In the genomic region with DNA sequence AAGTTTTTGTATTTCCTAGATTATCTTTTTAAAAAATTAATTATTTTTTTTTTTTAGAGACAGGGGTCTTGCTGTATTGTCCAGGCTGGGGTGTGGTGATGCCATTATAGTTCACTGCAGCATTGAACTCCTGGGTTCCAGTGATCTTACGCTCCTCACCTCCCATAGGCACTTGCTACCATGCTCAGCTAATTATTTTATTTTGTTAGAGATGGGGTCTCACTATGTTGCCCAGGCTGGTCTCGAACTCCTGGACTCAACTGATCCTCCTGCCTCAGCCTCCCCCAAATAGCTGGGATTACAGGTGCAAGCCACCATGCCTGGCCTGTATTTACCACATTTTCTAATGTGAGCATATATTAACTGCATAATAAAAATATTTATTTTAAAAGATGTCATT, we compare ENCODE assay signal across 3 cellular contexts.
TF ChIP-seq lines count a peak whose summit lies in the region.

No MANE protein-coding gene starts in this region.

TF ChIP-seq in HEK293, 187 proteins besides CTCF, POLR2A, EP300 and RAD21 (continued from another document):
- TF ChIP-seq, protein P1, sequence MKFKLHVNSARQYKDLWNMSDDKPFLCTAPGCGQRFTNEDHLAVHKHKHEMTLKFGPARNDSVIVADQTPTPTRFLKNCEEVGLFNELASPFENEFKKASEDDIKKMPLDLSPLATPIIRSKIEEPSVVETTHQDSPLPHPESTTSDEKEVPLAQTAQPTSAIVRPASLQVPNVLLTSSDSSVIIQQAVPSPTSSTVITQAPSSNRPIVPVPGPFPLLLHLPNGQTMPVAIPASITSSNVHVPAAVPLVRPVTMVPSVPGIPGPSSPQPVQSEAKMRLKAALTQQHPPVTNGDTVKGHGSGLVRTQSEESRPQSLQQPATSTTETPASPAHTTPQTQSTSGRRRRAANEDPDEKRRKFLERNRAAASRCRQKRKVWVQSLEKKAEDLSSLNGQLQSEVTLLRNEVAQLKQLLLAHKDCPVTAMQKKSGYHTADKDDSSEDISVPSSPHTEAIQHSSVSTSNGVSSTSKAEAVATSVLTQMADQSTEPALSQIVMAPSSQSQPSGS (tag by site-specific recombination; IDR thresholded peaks at IDR 0.05; ENCODE audit: low read depth): no peak
- TF ChIP-seq ZNF121 (tag by site-specific recombination; IDR thresholded peaks at IDR 0.05) (peak; percentile 59; the same call in 1 of the 2 replicates), KLF16 (tag by site-specific recombination; IDR thresholded peaks at IDR 0.05) (no peak)
- TF ChIP-seq, protein P2, sequence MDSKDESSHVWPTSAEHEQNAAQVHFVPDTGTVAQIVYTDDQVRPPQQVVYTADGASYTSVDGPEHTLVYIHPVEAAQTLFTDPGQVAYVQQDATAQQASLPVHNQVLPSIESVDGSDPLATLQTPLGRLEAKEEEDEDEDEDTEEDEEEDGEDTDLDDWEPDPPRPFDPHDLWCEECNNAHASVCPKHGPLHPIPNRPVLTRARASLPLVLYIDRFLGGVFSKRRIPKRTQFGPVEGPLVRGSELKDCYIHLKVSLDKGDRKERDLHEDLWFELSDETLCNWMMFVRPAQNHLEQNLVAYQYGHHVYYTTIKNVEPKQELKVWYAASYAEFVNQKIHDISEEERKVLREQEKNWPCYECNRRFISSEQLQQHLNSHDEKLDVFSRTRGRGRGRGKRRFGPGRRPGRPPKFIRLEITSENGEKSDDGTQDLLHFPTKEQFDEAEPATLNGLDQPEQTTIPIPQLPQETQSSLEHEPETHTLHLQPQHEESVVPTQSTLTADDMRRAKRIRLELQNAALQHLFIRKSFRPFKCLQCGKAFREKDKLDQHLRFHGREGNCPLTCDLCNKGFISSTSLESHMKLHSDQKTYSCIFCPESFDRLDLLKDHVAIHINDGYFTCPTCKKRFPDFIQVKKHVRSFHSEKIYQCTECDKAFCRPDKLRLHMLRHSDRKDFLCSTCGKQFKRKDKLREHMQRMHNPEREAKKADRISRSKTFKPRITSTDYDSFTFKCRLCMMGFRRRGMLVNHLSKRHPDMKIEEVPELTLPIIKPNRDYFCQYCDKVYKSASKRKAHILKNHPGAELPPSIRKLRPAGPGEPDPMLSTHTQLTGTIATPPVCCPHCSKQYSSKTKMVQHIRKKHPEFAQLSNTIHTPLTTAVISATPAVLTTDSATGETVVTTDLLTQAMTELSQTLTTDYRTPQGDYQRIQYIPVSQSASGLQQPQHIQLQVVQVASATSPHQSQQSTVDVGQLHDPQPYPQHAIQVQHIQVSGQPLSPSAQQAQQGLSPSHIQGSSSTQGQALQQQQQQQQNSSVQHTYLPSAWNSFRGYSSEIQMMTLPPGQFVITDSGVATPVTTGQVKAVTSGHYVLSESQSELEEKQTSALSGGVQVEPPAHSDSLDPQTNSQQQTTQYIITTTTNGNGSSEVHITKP (tag by site-specific recombination; IDR thresholded peaks at IDR 0.05): no peak

TF ChIP-seq in WTC11, 78 proteins besides CTCF, POLR2A, EP300 and RAD21 (continued from another document):
- TF ChIP-seq, protein P3, sequence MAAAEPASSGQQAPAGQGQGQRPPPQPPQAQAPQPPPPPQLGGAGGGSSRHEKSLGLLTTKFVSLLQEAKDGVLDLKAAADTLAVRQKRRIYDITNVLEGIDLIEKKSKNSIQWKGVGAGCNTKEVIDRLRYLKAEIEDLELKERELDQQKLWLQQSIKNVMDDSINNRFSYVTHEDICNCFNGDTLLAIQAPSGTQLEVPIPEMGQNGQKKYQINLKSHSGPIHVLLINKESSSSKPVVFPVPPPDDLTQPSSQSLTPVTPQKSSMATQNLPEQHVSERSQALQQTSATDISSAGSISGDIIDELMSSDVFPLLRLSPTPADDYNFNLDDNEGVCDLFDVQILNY (CRISPR knock-in tag; IDR thresholded peaks at IDR 0.05): no peak
- no peak for TF ChIP-seq ZNF232 (CRISPR knock-in tag; IDR thresholded peaks at IDR 0.05)
- no peak for TF ChIP-seq FOXP1 (CRISPR knock-in tag; IDR thresholded peaks at IDR 0.05; ENCODE audit: borderline replicate concordance)
- TF ChIP-seq IRF2 (CRISPR knock-in tag; IDR thresholded peaks at IDR 0.05; ENCODE audit: borderline replicate concordance, low read depth): no peak
- TF ChIP-seq FOXK1 (CRISPR knock-in tag; IDR thresholded peaks at IDR 0.05): no peak
- peak; percentile 70 for TF ChIP-seq ZNF121 (CRISPR knock-in tag; IDR thresholded peaks at IDR 0.05)
- TF ChIP-seq ZNF396 (CRISPR knock-in tag; IDR thresholded peaks at IDR 0.05; ENCODE audit: borderline replicate concordance): no peak
- 0 out of 2 replicates have a peak, but pooled peaks have one; percentile 32 for TF ChIP-seq GTF2I (CRISPR knock-in tag; conservative IDR thresholded peaks at IDR 0.05)

TF ChIP-seq in H1, 55 proteins besides CTCF, POLR2A, EP300 and RAD21:
- TF ChIP-seq, protein P1 (IDR thresholded peaks at IDR 0.05; ENCODE audit: low read length): no peak
- 0 out of 2 replicates have a peak, but pooled peaks have one; percentile 31 for TF ChIP-seq KDM1A (IDR thresholded peaks at IDR 0.05; ENCODE audit: borderline replicate concordance, low read length)
